In the genomic region with DNA sequence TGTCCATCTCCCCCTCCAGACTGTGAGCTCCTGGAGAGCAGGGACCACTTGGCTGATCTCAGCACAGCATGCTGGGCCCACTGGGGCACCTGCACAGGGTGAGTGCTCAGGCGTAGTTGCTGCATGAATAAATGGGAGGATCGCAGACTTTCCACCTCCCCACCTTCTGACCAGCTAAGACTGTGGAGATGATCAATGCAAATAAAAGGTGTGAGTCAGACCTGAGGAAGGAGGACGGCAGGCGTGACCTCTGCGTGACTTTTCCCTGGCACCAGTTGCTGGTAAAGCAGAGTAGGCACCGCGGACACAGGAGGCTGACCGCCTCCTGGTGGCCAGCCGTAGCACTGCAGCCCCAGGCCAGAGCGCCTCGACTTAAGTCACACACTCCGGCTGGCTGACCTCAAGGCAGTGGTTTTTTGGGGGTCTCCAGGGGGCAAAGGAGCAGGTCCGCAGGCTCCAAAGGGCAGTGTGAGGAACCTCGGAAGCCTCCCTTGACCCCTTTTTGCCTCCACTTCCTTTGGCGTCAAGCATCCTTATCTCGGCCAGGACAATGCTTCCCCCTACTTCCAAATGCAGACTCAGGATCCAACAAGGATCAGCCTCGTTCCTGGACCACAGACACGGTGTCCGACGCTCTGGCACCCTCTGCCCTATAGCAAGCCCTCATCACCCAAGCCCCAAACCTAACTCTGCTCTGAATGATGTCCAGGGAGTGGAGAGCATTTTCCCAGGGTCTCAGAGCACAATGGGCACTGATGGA, we compare ENCODE assay signal across 8 cellular contexts. TPM values are rescaled to one million over a fixed set of nuclear protein-coding genes. Genes with fewer than 3 reads are reported as not detected.
DNase-seq lines count a peak whose midpoint lies in the region; ATAC-seq and TF ChIP-seq lines count a peak whose summit lies in the region.

No MANE protein-coding gene starts in this region.

- TF ChIP-seq CTCF in RWPE1 (conservative IDR thresholded peaks at IDR 0.05; ENCODE audit: low read depth) (peak; percentile 98), prostate gland (IDR thresholded peaks at IDR 0.05) (peak; percentile 39 to 89 (median 65))

- H3K4me3 ChIP-seq in prostate gland (no peak overlapping the region), aorta (ENCODE audit: low read length in 2 of 2) (no peak overlapping the region)

- ATAC-seq in HG03175 (IDR thresholded peaks at IDR 0.05; ENCODE audit: unreplicated experiment) (peak; percentile 52), aorta (ENCODE audit: low FRiP score) (peak; percentile 76), HG03135 (IDR thresholded peaks at IDR 0.05; ENCODE audit: unreplicated experiment) (no peak)

- H3K4me1 ChIP-seq in prostate gland (replicated peaks) (no peaks in the 10 kb centered on the region), aorta (ENCODE audit: control insufficient read depth in 1 of 2, insufficient read depth in 2 of 2, low read length in 2 of 2) (no peaks in the 10 kb centered on the region)

- intact Hi-C loops in head of caudate nucleus (cut with DNase I): no loop called here
- intact Hi-C loops in prostate gland (cut with DNase I): loop anchor here (5.0 kb wide), 1 partner anchor 542 kb away; no protein-coding TSS in a partner anchor
- intact Hi-C loops in aorta (cut with DNase I): loop anchor here (1.0 to 5.0 kb wide), 2 partner anchors 542 kb away; no protein-coding TSS in a partner anchor

- H3K27ac ChIP-seq in RWPE1 (no peak overlapping the region), prostate gland (no peak overlapping the region), aorta (ENCODE audit: low read depth in 1 of 2, low read length in 2 of 2) (no peak overlapping the region)

- CTCF ChIA-PET in RWPE1 (lab: Yijun Ruan, JAX): interaction anchor here (0.6 to 4.2 kb wide), 11 partner anchors 9 to 542 kb away, joined by 3 to 31 read pairs (median 3); no protein-coding TSS in a partner anchor

- H3K9me3 ChIP-seq in prostate gland: no peaks in the 10 kb centered on the region
- no peaks in the 10 kb centered on the region for H3K9me3 ChIP-seq in aorta (ENCODE audit: control insufficient read depth, low read length)

- WGBS in prostate gland: 28% methylated on average over 20 of the region's 20 CpGs
- 26 to 29% methylated on average over 20 of the region's 20 CpGs for WGBS in aorta, 2 donors

- DNase-seq in GM03348 (ENCODE audit: low spot score) (peak; percentile 87), RWPE1 (ENCODE audit: low spot score) (peak; percentile 100), activated gamma-delta T cell (lab: John Stamatoyannopoulos, UW) (peak; percentile 43), head of caudate nucleus (peak in 38 of 42 donors; percentile 29 to 82 (median 58)), prostate gland (ENCODE audit: low spot score) (peak; percentile 23), aorta (peak; percentile 75 to 88)

- no peaks in the 10 kb centered on the region for H3K27me3 ChIP-seq in prostate gland (replicated peaks; ENCODE audit: insufficient read depth)
- no peaks in the 10 kb centered on the region for H3K27me3 ChIP-seq in aorta (ENCODE audit: control insufficient read depth in 1 of 2, insufficient read depth in 2 of 2, low read length in 1 of 2)

- TF ChIP-seq POLR2A in prostate gland (IDR thresholded peaks at IDR 0.05): no peak

- POLR2A ChIA-PET in RWPE1 (lab: Yijun Ruan, JAX; ENCODE audit: low non-redundant PET): no interaction called here

- no peaks in the 10 kb centered on the region for H3K36me3 ChIP-seq in prostate gland
- no peaks in the 10 kb centered on the region for H3K36me3 ChIP-seq in aorta (ENCODE audit: control insufficient read depth in 1 of 2, insufficient read depth in 2 of 2, low read length in 1 of 2)

RNA-seq across cellular contexts. Expression of a gene that starts 12.7 kb away (rescaled TPM):
- total RNA-seq in prostate gland (10 to 100 TPM in 1 of 2 donors, 1 to 10 TPM in 1; 9.3 to 18.0 TPM), aorta (10 to 100 TPM; 17.0 to 17.6 TPM)
- polyA plus RNA-seq in aorta: 10 to 100 TPM in 1 of 2 donors, 1 to 10 TPM in 1; 8.0 to 10.0 TPM

Comparison
In these comparisons a context has a peak if more than half of its experiments do, and no peak if none do; other contexts are left out.
1. DNase-seq: peak in every context shown above with its lines; median percentile 100 in RWPE1; 87 in GM03348; 82 in aorta; 58 in head of caudate nucleus; 43 in activated gamma-delta T cell; 23 in prostate gland.